In genomic region chr5:54645888-54646284, GRCh38 we compare ENCODE assay signal across 9 cellular contexts.
A peak's percentile ranks its signal among the peaks of the same experiment; 100 is the strongest.
DNase-seq lines count a peak whose midpoint lies in the region; ATAC-seq and TF ChIP-seq lines count a peak whose summit lies in the region.
"Had no signal": no experiment of that assay in that cellular context is flagged by ENCODE, and none has a peak within 500 bp of the region (broad histone marks: within the 10 kb centered on the region; RNA-seq: fewer than 3 reads in every experiment).

No MANE protein-coding gene starts in this region.

- H3K27ac Mint-ChIP-seq in naive thymus-derived CD8-positive, alpha-beta T cell: peak overlapping the region; percentile 91 to 99 (median 95)

- TF ChIP-seq CTCF in cardiac fibroblast (IDR thresholded peaks at IDR 0.05; ENCODE audit: low read depth, low read length) (no peak), uterus (IDR thresholded peaks at IDR 0.05) (no peak), WERI-Rb-1 (IDR thresholded peaks at IDR 0.05; ENCODE audit: low read depth, low read length) (no peak)

- H3K27me3 ChIP-seq in uterus (no peaks in the 10 kb centered on the region), WERI-Rb-1 (ENCODE audit: insufficient read depth, low read depth, severe bottlenecking) (no peaks in the 10 kb centered on the region)

- peaks cover 0 to 12% (median 0%) of the 10 kb centered on the region in 9 donors for H3K9me3 Mint-ChIP-seq in naive thymus-derived CD8-positive, alpha-beta T cell

- H3K27ac ChIP-seq in uterus: peak overlapping the region; percentile 60 to 69
- H3K27ac ChIP-seq in WERI-Rb-1: no peak overlapping the region

- H3K4me3 Mint-ChIP-seq in naive thymus-derived CD8-positive, alpha-beta T cell: peak overlapping the region; percentile 63 to 84 (median 77)

- H3K4me3 ChIP-seq in cardiac fibroblast (replicated peaks in 1 of 2; ENCODE audit: low read depth in 2 of 2, low read length in 2 of 2) (no peak overlapping the region), uterus (no peak overlapping the region), WERI-Rb-1 (ENCODE audit: low read depth, low read length) (no peak overlapping the region)

- H3K9me3 ChIP-seq in uterus: no peaks in the 10 kb centered on the region
- H3K9me3 ChIP-seq in WERI-Rb-1 (ENCODE audit: severe bottlenecking): peaks cover 4% of the 10 kb centered on the region

- H3K4me1 Mint-ChIP-seq in naive thymus-derived CD8-positive, alpha-beta T cell: peaks cover 34 to 72% (median 59%) of the 10 kb centered on the region in 4 donors

- no peaks in the 10 kb centered on the region for H3K36me3 ChIP-seq in uterus
- no peaks in the 10 kb centered on the region for H3K36me3 ChIP-seq in WERI-Rb-1

- no peaks in the 10 kb centered on the region for H3K4me1 ChIP-seq in uterus

- no peaks in the 10 kb centered on the region for H3K27me3 Mint-ChIP-seq in naive thymus-derived CD8-positive, alpha-beta T cell

- no peak for TF ChIP-seq POLR2A in uterus (IDR thresholded peaks at IDR 0.05)

- intact Hi-C loops in Right ventricle myocardium superior (cut with DNase I): no loop called here
- intact Hi-C loops in cardiac septum (cut with DNase I): loop anchor here (1.0 to 5.0 kb wide), 3 partner anchors 15 to 75 kb away; no protein-coding TSS in a partner anchor
- intact Hi-C loops in uterus (cut with DNase I; ENCODE audit: low total_unique reads): no loop called here

- peaks cover 0 to 6% (median 0%) of the 10 kb centered on the region in 3 donors for H3K36me3 Mint-ChIP-seq in naive thymus-derived CD8-positive, alpha-beta T cell

- POLR2A ChIA-PET in naive thymus-derived CD8-positive, alpha-beta T cell (lab: Charles Lee): interaction anchor here (0.6 to 3.7 kb wide), 12 partner anchors 8 to 1349 kb away, joined by 3 to 39 read pairs (median 6); partner anchors contain the start of genes IL6ST and SNX18

- DNase-seq in Right ventricle myocardium superior (no peak), cardiac septum (ENCODE audit: low spot score) (no peak), cardiac fibroblast (ENCODE audit: low read depth in 2 of 2) (peak; percentile 41 to 69), uterus (no peak), WERI-Rb-1 (no peak), NCI-H1930 (lab: John Stamatoyannopoulos, UW) (no peak)
- DNase-seq in naive thymus-derived CD8-positive, alpha-beta T cell: no peak

- peak; percentile 33 for ATAC-seq in Right ventricle myocardium superior (ENCODE audit: poor library complexity)
- no peak for ATAC-seq in naive thymus-derived CD8-positive, alpha-beta T cell
- no peak for ATAC-seq in GM21619 (IDR thresholded peaks at IDR 0.05; ENCODE audit: unreplicated experiment)
- ATAC-seq: HCT116 had no signal

Comparison
In these comparisons a context has a peak if more than half of its experiments do, and no peak if none do; other contexts are left out.
1. DNase-seq: peak in cardiac fibroblast (2 of 2); none in Right ventricle myocardium superior (single experiment), cardiac septum (single experiment), naive thymus-derived CD8-positive, alpha-beta T cell (0 of 10), uterus (0 of 2), WERI-Rb-1 (single experiment) and NCI-H1930 (0 of 2).